In the genomic region with DNA sequence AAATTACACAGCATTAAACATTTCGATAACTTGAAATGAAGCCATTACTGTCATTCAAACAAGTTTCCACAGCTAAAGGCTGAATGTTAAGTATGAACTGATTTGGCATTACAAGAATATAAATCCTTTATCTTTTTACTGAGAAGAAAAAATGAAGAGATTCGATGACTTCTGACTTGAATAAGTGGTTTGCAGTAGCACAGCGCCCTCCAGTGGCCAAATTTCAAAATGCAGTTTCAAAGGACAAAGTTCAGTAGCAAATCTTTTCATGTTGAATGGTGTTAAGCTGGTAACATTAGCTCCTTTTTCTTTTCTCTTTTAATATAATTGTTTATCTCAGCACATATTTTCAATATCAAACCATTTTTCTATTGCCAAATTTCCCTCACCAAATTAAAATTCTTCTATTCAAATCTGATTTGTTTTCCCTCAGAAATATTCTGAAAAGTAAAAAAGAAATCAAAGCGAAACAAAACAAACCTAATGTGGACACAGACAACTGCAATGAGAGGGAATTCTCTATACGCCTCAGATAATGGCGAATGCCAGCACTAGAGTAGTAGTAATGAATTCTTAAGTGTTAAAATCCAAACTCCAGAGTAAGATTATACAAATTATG, we compare ENCODE assay signal across 8 cellular contexts.
A peak's percentile ranks its signal among the peaks of the same experiment; 100 is the strongest.
DNase-seq lines count a peak whose midpoint lies in the region; ATAC-seq and TF ChIP-seq lines count a peak whose summit lies in the region.

No MANE protein-coding gene starts in this region.

- no peak for ATAC-seq in natural killer cell treated with Interleukin-12 subunit alpha and Interleukin-12 subunit beta and Interleukin-15 and Interleukin-18, amount 100 ng/mL, for 72 hours
- no peak for ATAC-seq in HG03469 (IDR thresholded peaks at IDR 0.05; ENCODE audit: unreplicated experiment)

- intact Hi-C loops in esophagus muscularis mucosa (cut with DNase I), result loop anchor here (5.0 to 10.0 kb wide), 3 partner anchors 459 to 787 kb away; no protein-coding TSS in a partner anchor

- no peaks in the 10 kb centered on the region for H3K9me3 Mint-ChIP-seq in natural killer cell treated with Interleukin-12 subunit alpha and Interleukin-12 subunit beta and Interleukin-15 and Interleukin-18, amount 100 ng/mL, for 72 hours

- H3K27ac ChIP-seq in esophagus muscularis mucosa (replicated peaks in 1 of 4), result no peak overlapping the region

- TF ChIP-seq CTCF in AG09309 (IDR thresholded peaks at IDR 0.05; ENCODE audit: control insufficient read depth, insufficient read depth, low read depth, low read length, missing control alignments), result peak; percentile 68
- peak; percentile 86 to 94 (median 90) for TF ChIP-seq CTCF in esophagus muscularis mucosa (IDR thresholded peaks at IDR 0.05)

- H3K36me3 Mint-ChIP-seq in natural killer cell treated with Interleukin-12 subunit alpha and Interleukin-12 subunit beta and Interleukin-15 and Interleukin-18, amount 100 ng/mL, for 72 hours, result no peaks in the 10 kb centered on the region

- 35% methylated on average over 6 of the region's 6 CpGs for WGBS in esophagus muscularis mucosa

- TF ChIP-seq POLR2A in esophagus muscularis mucosa (IDR thresholded peaks at IDR 0.05; ENCODE audit: low read depth), result no peak

- H3K9me3 ChIP-seq in NT2/D1 (ENCODE audit: insufficient read depth, low read length) (no peaks in the 10 kb centered on the region), esophagus muscularis mucosa (no peaks in the 10 kb centered on the region)

- H3K4me3 Mint-ChIP-seq in natural killer cell treated with Interleukin-12 subunit alpha and Interleukin-12 subunit beta and Interleukin-15 and Interleukin-18, amount 100 ng/mL, for 72 hours, result no peak overlapping the region

- TF ChIP-seq EP300 in esophagus muscularis mucosa (IDR thresholded peaks at IDR 0.05), result no peak

- no peaks in the 10 kb centered on the region for H3K27me3 Mint-ChIP-seq in natural killer cell treated with Interleukin-12 subunit alpha and Interleukin-12 subunit beta and Interleukin-15 and Interleukin-18, amount 100 ng/mL, for 72 hours

- H3K27me3 ChIP-seq in NT2/D1 (ENCODE audit: insufficient read depth, insufficient read length) (no peaks in the 10 kb centered on the region), esophagus muscularis mucosa (no peaks in the 10 kb centered on the region)

- H3K4me1 ChIP-seq in NT2/D1 (ENCODE audit: insufficient read depth, insufficient read length) (no peaks in the 10 kb centered on the region), esophagus muscularis mucosa (peaks cover 0 to 12% (median 9%) of the 10 kb centered on the region in 4 donors)

- H3K4me1 Mint-ChIP-seq in natural killer cell treated with Interleukin-12 subunit alpha and Interleukin-12 subunit beta and Interleukin-15 and Interleukin-18, amount 100 ng/mL, for 72 hours (ENCODE audit: low read depth in 2 of 2), result peaks cover 15 to 19% of the 10 kb centered on the region in 2 donors

- H3K4me3 ChIP-seq in AG09309 (ENCODE audit: control insufficient read depth, low read depth, low read length) (no peak overlapping the region), NT2/D1 (ENCODE audit: insufficient read length, low read depth) (no peak overlapping the region), esophagus muscularis mucosa (no peak overlapping the region)

- no peak overlapping the region for H3K9ac ChIP-seq in NT2/D1 (ENCODE audit: insufficient read length, low read depth)

- H3K36me3 ChIP-seq in NT2/D1 (ENCODE audit: insufficient read depth, insufficient read length, low read length), result no peaks in the 10 kb centered on the region
- no peaks in the 10 kb centered on the region for H3K36me3 ChIP-seq in esophagus muscularis mucosa

- H3K27ac Mint-ChIP-seq in natural killer cell treated with Interleukin-12 subunit alpha and Interleukin-12 subunit beta and Interleukin-15 and Interleukin-18, amount 100 ng/mL, for 72 hours, result no peak overlapping the region

- DNase-seq in AG09309 (ENCODE audit: low read depth) (peak; percentile 47), H4 (ENCODE audit: low spot score) (peak; percentile 51), NT2/D1 (ENCODE audit: low read depth, low spot score) (peak; percentile 67), esophagus muscularis mucosa (ENCODE audit: extremely low spot score) (peak; percentile 96)
- peak; percentile 80 for DNase-seq in activated CD8-positive, alpha-beta memory T cell treated with anti-CD3 and anti-CD28 coated beads, Interleukin-2, amount 50 U/mL, for 4 hours
- DNase-seq in natural killer cell treated with Interleukin-12 subunit alpha and Interleukin-12 subunit beta and Interleukin-15 and Interleukin-18, amount 100 ng/mL, for 72 hours (ENCODE audit: low spot score), result peak; percentile 83
- DNase-seq in stimulated activated naive CD4-positive, alpha-beta T cell (lab: John Stamatoyannopoulos, UW), result peak; percentile 45 to 84 (median 64)
